16 cellular contexts compared by ENCODE assay signal in the genomic region with DNA sequence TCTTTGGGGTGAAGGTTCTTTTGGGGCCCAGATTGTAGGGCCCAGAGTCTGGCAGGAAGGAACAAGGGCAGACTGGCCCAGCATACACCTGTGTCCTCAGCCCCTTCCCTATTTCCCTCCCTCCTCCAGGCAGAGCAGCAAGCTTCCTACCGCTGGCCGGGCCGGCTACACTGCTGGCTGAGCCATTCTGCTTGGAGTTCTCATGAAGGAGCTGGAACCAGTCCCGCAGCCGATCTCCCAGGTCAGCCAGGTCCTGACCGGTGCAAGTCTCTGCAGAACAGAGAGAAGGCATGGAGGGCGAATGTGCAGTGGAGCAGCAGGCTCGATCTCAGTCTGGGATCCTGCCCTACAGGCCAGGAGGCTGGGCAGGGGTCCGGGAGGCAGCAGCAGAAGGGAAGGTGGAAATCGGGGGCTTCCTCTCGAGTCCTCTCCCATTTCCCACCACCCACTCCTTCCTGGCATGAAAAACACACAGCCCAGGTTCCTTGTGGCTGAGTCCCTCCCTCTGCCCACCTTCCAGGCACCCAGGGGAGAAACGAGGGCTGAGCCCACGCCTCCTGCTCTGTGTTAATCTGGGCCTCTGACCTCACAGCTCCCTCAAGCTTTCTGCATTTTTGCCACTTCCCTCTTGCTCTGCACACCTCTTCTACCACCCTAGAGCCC. TPM values are rescaled to one million over a fixed set of nuclear protein-coding genes. Genes with fewer than 3 reads are reported as not detected.
DNase-seq lines count a peak whose midpoint lies in the region; ATAC-seq and TF ChIP-seq lines count a peak whose summit lies in the region.
"Had no signal": no experiment of that assay in that cellular context is flagged by ENCODE, and none has a peak within 500 bp of the region (broad histone marks: within the 10 kb centered on the region; RNA-seq: fewer than 3 reads in every experiment).

No MANE protein-coding gene starts in this region.

- H3K4me1 ChIP-seq in Panc1 (ENCODE audit: control insufficient read depth, insufficient read depth, low read length), result peaks cover 45% of the 10 kb centered on the region

- no peaks in the 10 kb centered on the region for H3K36me3 ChIP-seq in Panc1 (ENCODE audit: control insufficient read depth, insufficient read depth, low read length)
- H3K36me3 ChIP-seq: brain microvascular endothelial cell, SJSA1, vagina had no signal

- no peak for TF ChIP-seq CTCF in Panc1 (IDR thresholded peaks at IDR 0.05)

- no peaks in the 10 kb centered on the region for H3K9me3 Mint-ChIP-seq in activated naive CD4-positive, alpha-beta T cell treated with anti-CD3 and anti-CD28 coated beads, Interleukin-2, amount 50 U/mL, for 72 hours
- no peaks in the 10 kb centered on the region for H3K9me3 Mint-ChIP-seq in central memory CD8-positive, alpha-beta T cell
- H3K9me3 Mint-ChIP-seq in stimulated activated naive B cell treated with anti-CD40 and anti-IgM and Interleukin-4, amounts not matched to agents 10 μg/mL and 1 μg/mL and 100 μg/mL, for 72 hours, result no peaks in the 10 kb centered on the region
- H3K9me3 Mint-ChIP-seq: T-helper 1 cell treated with Interleukin-12 subunit alpha and Interleukin-12 subunit beta and Interleukin-4 antibody, amounts not matched to agents 30 μg/mL and 1 μg/mL, for 36 hours had no signal

- H3K4me3 Mint-ChIP-seq in central memory CD8-positive, alpha-beta T cell, result no peak overlapping the region
- no peak overlapping the region for H3K4me3 Mint-ChIP-seq in stimulated activated naive B cell treated with anti-CD40 and anti-IgM and Interleukin-4, amounts not matched to agents 10 μg/mL and 1 μg/mL and 100 μg/mL, for 72 hours
- H3K4me3 Mint-ChIP-seq: T-helper 1 cell treated with Interleukin-12 subunit alpha and Interleukin-12 subunit beta and Interleukin-4 antibody, amounts not matched to agents 30 μg/mL and 1 μg/mL, for 36 hours had no signal

- H3K27ac Mint-ChIP-seq in activated naive CD4-positive, alpha-beta T cell treated with anti-CD3 and anti-CD28 coated beads, Interleukin-2, amount 50 U/mL, for 72 hours, result peak overlapping the region; percentile 63 to 82
- peak overlapping the region; percentile 93 for H3K27ac Mint-ChIP-seq in central memory CD8-positive, alpha-beta T cell (ENCODE audit: low read depth)
- peak overlapping the region; percentile 7 for H3K27ac Mint-ChIP-seq in stimulated activated naive B cell treated with anti-CD40 and anti-IgM and Interleukin-4, amounts not matched to agents 10 μg/mL and 1 μg/mL and 100 μg/mL, for 72 hours
- H3K27ac Mint-ChIP-seq: T-helper 1 cell treated with Interleukin-12 subunit alpha and Interleukin-12 subunit beta and Interleukin-4 antibody, amounts not matched to agents 30 μg/mL and 1 μg/mL, for 36 hours had no signal

- intact Hi-C loops in Panc1 (cut with micrococcal nuclease; ENCODE audit: unreplicated experiment), result no loop called here

- peaks cover 16 to 22% of the 10 kb centered on the region in 2 donors for H3K36me3 Mint-ChIP-seq in activated naive CD4-positive, alpha-beta T cell treated with anti-CD3 and anti-CD28 coated beads, Interleukin-2, amount 50 U/mL, for 72 hours
- H3K36me3 Mint-ChIP-seq in central memory CD8-positive, alpha-beta T cell (ENCODE audit: insufficient read depth), result peaks cover 91% of the 10 kb centered on the region
- peaks cover 22 to 48% of the 10 kb centered on the region in 2 donors for H3K36me3 Mint-ChIP-seq in stimulated activated naive B cell treated with anti-CD40 and anti-IgM and Interleukin-4, amounts not matched to agents 10 μg/mL and 1 μg/mL and 100 μg/mL, for 72 hours

- POLR2A ChIA-PET in Panc1 (lab: Charles Lee), result no interaction called here

- no peak for DNase-seq in activated naive CD4-positive, alpha-beta T cell treated with anti-CD3 and anti-CD28 coated beads, Interleukin-2, amount 50 U/mL, for 72 hours (ENCODE audit: low spot score in 2 of 2)
- no peak for DNase-seq in activated naive CD4-positive, alpha-beta T cell treated with anti-CD3 and anti-CD28 coated beads, Interleukin-2, amount 50 U/mL, for 16 hours
- DNase-seq in Panc1 (ENCODE audit: low read depth, low spot score), result no peak
- DNase-seq in central memory CD8-positive, alpha-beta T cell (ENCODE audit: low spot score in 2 of 2), result no peak
- no peak for DNase-seq in stimulated activated naive B cell treated with anti-CD40 and anti-IgM and Interleukin-4, amounts not matched to agents 10 μg/mL and 1 μg/mL and 100 μg/mL, for 72 hours
- no peak for DNase-seq in foreskin melanocyte
- DNase-seq: brain microvascular endothelial cell; effector memory CD4-positive, alpha-beta T cell; mammary epithelial cell; NCI-H187; NCI-H526 had no signal

- H3K27me3 ChIP-seq in Panc1 (ENCODE audit: control insufficient read depth, insufficient read depth, low read length), result no peaks in the 10 kb centered on the region
- H3K27me3 ChIP-seq: brain microvascular endothelial cell, SJSA1, vagina had no signal

- BruUV-seq in Panc1 (replicated peaks; lab: Mats Ljungman, UMichigan), result no TSS peak

- H3K27ac ChIP-seq in Panc1 (ENCODE audit: low read length), result peak overlapping the region; percentile 76
- H3K27ac ChIP-seq: brain microvascular endothelial cell, SJSA1, vagina had no signal

- H3K27me3 Mint-ChIP-seq in central memory CD8-positive, alpha-beta T cell, result no peaks in the 10 kb centered on the region
- H3K27me3 Mint-ChIP-seq in stimulated activated naive B cell treated with anti-CD40 and anti-IgM and Interleukin-4, amounts not matched to agents 10 μg/mL and 1 μg/mL and 100 μg/mL, for 72 hours, result no peaks in the 10 kb centered on the region

- no peak for ATAC-seq in activated naive CD4-positive, alpha-beta T cell treated with anti-CD3 and anti-CD28 coated beads, Interleukin-2, amount 50 U/mL, for 72 hours
- peak; percentile 5; the same call in 1 of the 2 replicates for ATAC-seq in Panc1
- ATAC-seq in central memory CD8-positive, alpha-beta T cell (replicated peaks; ENCODE audit: extremely low read depth, poor library complexity, severe bottlenecking), result peak; percentile 8
- ATAC-seq in stimulated activated naive B cell treated with anti-CD40 and anti-IgM and Interleukin-4, amounts not matched to agents 10 μg/mL and 1 μg/mL and 100 μg/mL, for 72 hours (replicated peaks), result no peak
- ATAC-seq in HG03520 (IDR thresholded peaks at IDR 0.05; ENCODE audit: unreplicated experiment), result no peak
- ATAC-seq in HG02798 (IDR thresholded peaks at IDR 0.05; ENCODE audit: poor library complexity, unreplicated experiment), result no peak

- CTCF ChIA-PET in Panc1 (lab: Charles Lee), result interaction anchor here (1.6 kb wide), 1 partner anchor 10 kb away, joined by 6 read pairs; no protein-coding TSS in a partner anchor

- in situ Hi-C loops in Panc1 (cut with HindIII; ENCODE audit: low pct_unique_long_range_greater_than_20kb, low sequenced_read_pairs), result no loop called here

- no peak overlapping the region for H3K4me3 ChIP-seq in Panc1 (ENCODE audit: low read depth in 2 of 2, low read length in 2 of 2)
- H3K4me3 ChIP-seq: SJSA1 had no signal

- H3K4me1 Mint-ChIP-seq in central memory CD8-positive, alpha-beta T cell, result peaks cover 37% of the 10 kb centered on the region
- peaks cover 3 to 5% of the 10 kb centered on the region in 2 donors for H3K4me1 Mint-ChIP-seq in stimulated activated naive B cell treated with anti-CD40 and anti-IgM and Interleukin-4, amounts not matched to agents 10 μg/mL and 1 μg/mL and 100 μg/mL, for 72 hours

- H3K9me3 ChIP-seq in Panc1 (ENCODE audit: control insufficient read depth, insufficient read depth, low read depth, low read length), result no peaks in the 10 kb centered on the region
- H3K9me3 ChIP-seq: SJSA1, vagina had no signal

RNA-seq across cellular contexts. Expression of a gene that starts 20.8 kb away (rescaled TPM):
- total RNA-seq in activated naive CD4-positive, alpha-beta T cell treated with anti-CD3 and anti-CD28 coated beads, Interleukin-2, amount 50 U/mL, for 72 hours, result 100 to 1,000 TPM; 170 to 209 TPM
- total RNA-seq in Panc1 (2021; ENCODE audit: unreplicated experiment), result 4.8 TPM
- 4.2 TPM for polyA plus RNA-seq in Panc1 (2012; ENCODE audit: insufficient read length)
- total RNA-seq: SJSA1 had no signal

Comparison
In these comparisons a context has a peak if more than half of its experiments do, and no peak if none do; other contexts are left out.
1. ATAC-seq: peak in Panc1 (single experiment) and central memory CD8-positive, alpha-beta T cell (single experiment); none in activated naive CD4-positive, alpha-beta T cell treated with anti-CD3 and anti-CD28 coated beads, Interleukin-2, amount 50 U/mL, for 72 hours (0 of 2), stimulated activated naive B cell treated with anti-CD40 and anti-IgM and Interleukin-4, amounts not matched to agents 10 μg/mL and 1 μg/mL and 100 μg/mL, for 72 hours (0 of 2), HG03520 (single experiment) and HG02798 (single experiment).
2. H3K27ac Mint-ChIP-seq: peak in every context shown above with its lines; median percentile 93 in central memory CD8-positive, alpha-beta T cell; 72 in activated naive CD4-positive, alpha-beta T cell treated with anti-CD3 and anti-CD28 coated beads, Interleukin-2, amount 50 U/mL, for 72 hours; 7 in stimulated activated naive B cell treated with anti-CD40 and anti-IgM and Interleukin-4, amounts not matched to agents 10 μg/mL and 1 μg/mL and 100 μg/mL, for 72 hours.
3. RNA of a gene that starts 20.8 kb away (total RNA-seq): 170 to 209 TPM in activated naive CD4-positive, alpha-beta T cell treated with anti-CD3 and anti-CD28 coated beads, Interleukin-2, amount 50 U/mL, for 72 hours; 4.8 TPM in Panc1 (single experiment); every median in the first group is over 10 times any median in the second.